1 cellular context compared by ENCODE assay signal in genomic region chr6:33189625-33190024, GRCh38.
TF ChIP-seq lines count a peak whose summit lies in the region.

No MANE protein-coding gene starts in this region.

TF ChIP-seq in IMR-90, 13 proteins besides CTCF, POLR2A, EP300 and RAD21:
- TF ChIP-seq RCOR1 (IDR thresholded peaks at IDR 0.05; ENCODE audit: insufficient replicate concordance, low read length) (no peak), FOS (IDR thresholded peaks at IDR 0.05; ENCODE audit: low read depth, low read length) (no peak), USF2 (IDR thresholded peaks at IDR 0.05; ENCODE audit: low read depth, low read length) (no peak), MXI1 (IDR thresholded peaks at IDR 0.05; ENCODE audit: borderline replicate concordance, low read depth, low read length) (no peak), RFX5 (IDR thresholded peaks at IDR 0.05; ENCODE audit: low read depth, low read length) (no peak), SMC3 (IDR thresholded peaks at IDR 0.05; ENCODE audit: low read depth, low read length) (no peak), MAZ (IDR thresholded peaks at IDR 0.05; ENCODE audit: borderline replicate concordance, low read depth, low read length) (no peak), BHLHE40 (IDR thresholded peaks at IDR 0.05; ENCODE audit: low read depth, low read length) (no peak), MAFK (IDR thresholded peaks at IDR 0.05; ENCODE audit: low read depth, low read length) (no peak), CHD1 (IDR thresholded peaks at IDR 0.05; ENCODE audit: low read depth, low read length) (no peak), CEBPB (IDR thresholded peaks at IDR 0.05; ENCODE audit: low read depth, low read length) (no peak)
- TF ChIP-seq, protein P1, sequence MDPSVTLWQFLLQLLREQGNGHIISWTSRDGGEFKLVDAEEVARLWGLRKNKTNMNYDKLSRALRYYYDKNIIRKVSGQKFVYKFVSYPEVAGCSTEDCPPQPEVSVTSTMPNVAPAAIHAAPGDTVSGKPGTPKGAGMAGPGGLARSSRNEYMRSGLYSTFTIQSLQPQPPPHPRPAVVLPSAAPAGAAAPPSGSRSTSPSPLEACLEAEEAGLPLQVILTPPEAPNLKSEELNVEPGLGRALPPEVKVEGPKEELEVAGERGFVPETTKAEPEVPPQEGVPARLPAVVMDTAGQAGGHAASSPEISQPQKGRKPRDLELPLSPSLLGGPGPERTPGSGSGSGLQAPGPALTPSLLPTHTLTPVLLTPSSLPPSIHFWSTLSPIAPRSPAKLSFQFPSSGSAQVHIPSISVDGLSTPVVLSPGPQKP (IDR thresholded peaks at IDR 0.05; ENCODE audit: borderline replicate concordance, low read depth, low read length): no peak
